In the genomic region with DNA sequence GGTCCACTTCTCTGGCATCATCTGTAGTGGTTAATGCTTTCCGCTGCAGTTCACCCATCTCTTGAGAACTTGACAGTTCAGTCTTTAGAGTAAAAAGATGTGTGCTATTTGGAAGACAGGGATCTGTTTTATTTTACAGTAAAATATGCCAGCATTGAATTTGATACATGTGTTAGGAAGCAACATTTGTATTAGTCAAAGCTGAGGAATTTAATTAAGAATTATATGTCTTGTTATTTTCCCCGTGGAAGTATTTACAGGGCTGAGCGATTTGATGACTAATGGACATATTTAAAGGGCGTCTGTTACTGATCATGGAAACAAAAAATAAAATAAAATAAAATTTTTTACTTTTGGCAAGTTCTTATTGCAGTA, we compare ENCODE assay signal across 12 cellular contexts.
DNase-seq lines count a peak whose midpoint lies in the region; ATAC-seq, FAIRE-seq and TF ChIP-seq lines count a peak whose summit lies in the region.
"Had no signal": no experiment of that assay in that cellular context is flagged by ENCODE, and none has a peak within 500 bp of the region (broad histone marks: within the 10 kb centered on the region; RNA-seq: fewer than 3 reads in every experiment).

No MANE protein-coding gene starts in this region.

- H3K4me3 ChIP-seq in AG09309 (ENCODE audit: control insufficient read depth, low read depth, low read length) (no peak overlapping the region), endothelial cell of umbilical vein (replicated peaks in 1 of 3; ENCODE audit: insufficient read depth in 1 of 3, low read depth in 1 of 3, low read length in 3 of 3) (no peak overlapping the region), thyroid gland (replicated peaks in 1 of 3) (no peak overlapping the region), ovary (no peak overlapping the region)

- peaks cover 4% of the 10 kb centered on the region for H3K9me3 Mint-ChIP-seq in natural killer cell treated with Interleukin-12 subunit alpha and Interleukin-12 subunit beta and Interleukin-15 and Interleukin-18, amount 100 ng/mL, for 72 hours
- H3K9me3 Mint-ChIP-seq in stimulated activated memory B cell treated with anti-CD40 and anti-IgM and Interleukin-4, amounts not matched to agents 10 μg/mL and 1 μg/mL and 100 μg/mL, for 72 hours = peaks cover 2% of the 10 kb centered on the region
- H3K9me3 Mint-ChIP-seq: type B pancreatic cell had no signal

- WGBS in thyroid gland, 2 donors = 83 to 89% methylated on average over 4 of the region's 4 CpGs
- 65 to 68% (median 66%) methylated on average over 4 of the region's 4 CpGs for WGBS in ovary, 3 donors

- FAIRE-seq in endothelial cell of umbilical vein (lab: Jason Lieb, UNC) = no peak
- FAIRE-seq: G401.6 had no signal

- POLR2A ChIA-PET in endothelial cell of umbilical vein (lab: Charles Lee) = interaction anchor here (0.8 kb wide), 1 partner anchor 9 kb away, joined by 4 read pairs; no protein-coding TSS in a partner anchor

- H3K9me3 ChIP-seq in endothelial cell of umbilical vein (replicated peaks; ENCODE audit: control insufficient read depth, insufficient read depth, low read length) (no peaks in the 10 kb centered on the region), thyroid gland (no peaks in the 10 kb centered on the region), ovary (no peaks in the 10 kb centered on the region)

- no peaks in the 10 kb centered on the region for H4K20me1 ChIP-seq in endothelial cell of umbilical vein (replicated peaks; ENCODE audit: control insufficient read depth, extremely low read depth, insufficient read depth, low read length)

- no peak for ATAC-seq in natural killer cell treated with Interleukin-12 subunit alpha and Interleukin-12 subunit beta and Interleukin-15 and Interleukin-18, amount 100 ng/mL, for 72 hours
- ATAC-seq in stimulated activated memory B cell treated with anti-CD40 and anti-IgM and Interleukin-4, amounts not matched to agents 10 μg/mL and 1 μg/mL and 100 μg/mL, for 72 hours = no peak

- no peak for TF ChIP-seq POLR2A in endothelial cell of umbilical vein (IDR thresholded peaks at IDR 0.05; ENCODE audit: low read depth, low read length)
- no peak for TF ChIP-seq POLR2A in thyroid gland (IDR thresholded peaks at IDR 0.05)
- TF ChIP-seq POLR2A in ovary (IDR thresholded peaks at IDR 0.05) = no peak

- intact Hi-C loops in endothelial cell of umbilical vein (cut with micrococcal nuclease) = no loop called here
- intact Hi-C loops in thyroid gland (cut with DNase I) = no loop called here
- intact Hi-C loops in ovary (cut with DNase I) = no loop called here

- H3K36me3 ChIP-seq in endothelial cell of umbilical vein (ENCODE audit: control insufficient read depth in 2 of 2, extremely low read depth in 1 of 2, insufficient read depth in 2 of 2, low read length in 2 of 2) (no peaks in the 10 kb centered on the region), thyroid gland (no peaks in the 10 kb centered on the region), ovary (no peaks in the 10 kb centered on the region)

- no peak for TF ChIP-seq CTCF in AG09309 (IDR thresholded peaks at IDR 0.05; ENCODE audit: control insufficient read depth, insufficient read depth, low read depth, low read length, missing control alignments)
- no peak for TF ChIP-seq CTCF in endothelial cell of umbilical vein (IDR thresholded peaks at IDR 0.05; ENCODE audit: extremely low read depth in 1 of 2, insufficient read depth in 1 of 2, low read depth in 1 of 2, low read length in 2 of 2)
- no peak for TF ChIP-seq CTCF in thyroid gland (IDR thresholded peaks at IDR 0.05)
- TF ChIP-seq CTCF in ovary (IDR thresholded peaks at IDR 0.05) = no peak

- H3K79me2 ChIP-seq in endothelial cell of umbilical vein (ENCODE audit: control insufficient read depth, insufficient read depth, low read length) = no peaks in the 10 kb centered on the region

- no peaks in the 10 kb centered on the region for H3K36me3 Mint-ChIP-seq in natural killer cell treated with Interleukin-12 subunit alpha and Interleukin-12 subunit beta and Interleukin-15 and Interleukin-18, amount 100 ng/mL, for 72 hours
- H3K36me3 Mint-ChIP-seq in stimulated activated memory B cell treated with anti-CD40 and anti-IgM and Interleukin-4, amounts not matched to agents 10 μg/mL and 1 μg/mL and 100 μg/mL, for 72 hours = no peaks in the 10 kb centered on the region
- H3K36me3 Mint-ChIP-seq: type B pancreatic cell had no signal

- no TSS peak for BruUV-seq in endothelial cell of umbilical vein (replicated peaks; lab: Mats Ljungman, UMichigan)

- H3K27me3 Mint-ChIP-seq in natural killer cell treated with Interleukin-12 subunit alpha and Interleukin-12 subunit beta and Interleukin-15 and Interleukin-18, amount 100 ng/mL, for 72 hours = no peaks in the 10 kb centered on the region
- H3K27me3 Mint-ChIP-seq in stimulated activated memory B cell treated with anti-CD40 and anti-IgM and Interleukin-4, amounts not matched to agents 10 μg/mL and 1 μg/mL and 100 μg/mL, for 72 hours = no peaks in the 10 kb centered on the region
- H3K27me3 Mint-ChIP-seq: type B pancreatic cell had no signal

- peaks cover 9% of the 10 kb centered on the region for H3K4me1 ChIP-seq in endothelial cell of umbilical vein (ENCODE audit: control insufficient read depth, extremely low read depth, insufficient read depth, low read length)
- no peaks in the 10 kb centered on the region for H3K4me1 ChIP-seq in thyroid gland
- H3K4me1 ChIP-seq in ovary (ENCODE audit: insufficient read depth) = no peaks in the 10 kb centered on the region

- peaks cover 65 to 72% of the 10 kb centered on the region in 2 donors for H3K4me1 Mint-ChIP-seq in natural killer cell treated with Interleukin-12 subunit alpha and Interleukin-12 subunit beta and Interleukin-15 and Interleukin-18, amount 100 ng/mL, for 72 hours (ENCODE audit: low read depth in 2 of 2)
- H3K4me1 Mint-ChIP-seq in stimulated activated memory B cell treated with anti-CD40 and anti-IgM and Interleukin-4, amounts not matched to agents 10 μg/mL and 1 μg/mL and 100 μg/mL, for 72 hours = no peaks in the 10 kb centered on the region

- CTCF ChIA-PET in endothelial cell of umbilical vein (lab: Charles Lee) = interaction anchor here (2.5 kb wide), 1 partner anchor 76 kb away, joined by 8 read pairs; no protein-coding TSS in a partner anchor

- no peak overlapping the region for H2AFZ ChIP-seq in endothelial cell of umbilical vein (ENCODE audit: low read depth, low read length)

- peak; percentile 83 for DNase-seq in AG09309 (ENCODE audit: low read depth)
- peak; percentile 80 for DNase-seq in M059J (ENCODE audit: low read depth)
- DNase-seq in endothelial cell of umbilical vein (ENCODE audit: low read depth, low spot score) = peak; percentile 36
- no peak for DNase-seq in natural killer cell treated with Interleukin-12 subunit alpha and Interleukin-12 subunit beta and Interleukin-15 and Interleukin-18, amount 100 ng/mL, for 72 hours (ENCODE audit: low spot score)
- no peak for DNase-seq in thyroid gland
- no peak for DNase-seq in cerebellum (ENCODE audit: low spot score)
- DNase-seq in ovary = no peak
- DNase-seq: NCI-H524 treated with DMSO at 0.1 percent for 48 hours, Right ventricle myocardium superior had no signal

- H3K4me3 Mint-ChIP-seq in natural killer cell treated with Interleukin-12 subunit alpha and Interleukin-12 subunit beta and Interleukin-15 and Interleukin-18, amount 100 ng/mL, for 72 hours = peak overlapping the region; percentile 78
- no peak overlapping the region for H3K4me3 Mint-ChIP-seq in stimulated activated memory B cell treated with anti-CD40 and anti-IgM and Interleukin-4, amounts not matched to agents 10 μg/mL and 1 μg/mL and 100 μg/mL, for 72 hours
- H3K4me3 Mint-ChIP-seq: type B pancreatic cell had no signal

- TF ChIP-seq EP300 in ovary (IDR thresholded peaks at IDR 0.05) = no peak

- dilution Hi-C loops in endothelial cell of umbilical vein (cut with MboI; ENCODE audit: extremely low pct_ligation_motif_present, low sequenced_read_pairs) = no loop called here

- H3K27ac Mint-ChIP-seq in natural killer cell treated with Interleukin-12 subunit alpha and Interleukin-12 subunit beta and Interleukin-15 and Interleukin-18, amount 100 ng/mL, for 72 hours = peak overlapping the region; percentile 94 to 99
- no peak overlapping the region for H3K27ac Mint-ChIP-seq in stimulated activated memory B cell treated with anti-CD40 and anti-IgM and Interleukin-4, amounts not matched to agents 10 μg/mL and 1 μg/mL and 100 μg/mL, for 72 hours
- H3K27ac Mint-ChIP-seq: type B pancreatic cell had no signal

- H3K27ac ChIP-seq in endothelial cell of umbilical vein (ENCODE audit: insufficient read depth, low read depth, low read length) (no peak overlapping the region), thyroid gland (no peak overlapping the region), ovary (no peak overlapping the region)

- H3K27me3 ChIP-seq in endothelial cell of umbilical vein (ENCODE audit: control insufficient read depth in 2 of 2, insufficient read depth in 2 of 2, low read length in 2 of 2) (no peaks in the 10 kb centered on the region), thyroid gland (no peaks in the 10 kb centered on the region), ovary (no peaks in the 10 kb centered on the region)

- H3K9me1 ChIP-seq in endothelial cell of umbilical vein (replicated peaks; ENCODE audit: control insufficient read depth, extremely low read depth, insufficient read depth, low read length) = no peaks in the 10 kb centered on the region

- H3K4me2 ChIP-seq in endothelial cell of umbilical vein (ENCODE audit: insufficient read depth, low read length) = peak overlapping the region; percentile 34

- H3K9ac ChIP-seq in endothelial cell of umbilical vein (replicated peaks; ENCODE audit: extremely low read depth, insufficient read depth, low read length) = no peak overlapping the region

TF ChIP-seq in endothelial cell of umbilical vein, 7 proteins besides CTCF, POLR2A, EP300 and RAD21:
- TF ChIP-seq JUN (IDR thresholded peaks at IDR 0.05; ENCODE audit: borderline replicate concordance, insufficient read depth, insufficient read length, low read depth) (no peak), FOS (IDR thresholded peaks at IDR 0.05; ENCODE audit: borderline replicate concordance, insufficient read depth, low read length) (peak; percentile 43), GATA2 (IDR thresholded peaks at IDR 0.05; ENCODE audit: insufficient read depth, insufficient read length, low read depth, low read length) (no peak)
TF ChIP-seq in endothelial cell of umbilical vein: peak in this region for 1.

Comparison
In these comparisons a context has a peak if more than half of its experiments do, and no peak if none do; other contexts are left out.
1. DNase-seq: peak in AG09309 (single experiment), M059J (single experiment) and endothelial cell of umbilical vein (single experiment); none in natural killer cell treated with Interleukin-12 subunit alpha and Interleukin-12 subunit beta and Interleukin-15 and Interleukin-18, amount 100 ng/mL, for 72 hours (single experiment), thyroid gland (0 of 2), cerebellum (single experiment) and ovary (0 of 5).